ENCODE assay signal across 21 cellular contexts in genomic region chr17:28755486-28755885, GRCh38. TPM values are rescaled to one million over a fixed set of nuclear protein-coding genes. Genes with fewer than 3 reads are reported as not detected.
DNase-seq lines count a peak whose midpoint lies in the region; ATAC-seq, FAIRE-seq and TF ChIP-seq lines count a peak whose summit lies in the region.
"Had no signal": no experiment of that assay in that cellular context is flagged by ENCODE, and none has a peak within 500 bp of the region (broad histone marks: within the 10 kb centered on the region; RNA-seq: fewer than 3 reads in every experiment).

No MANE protein-coding gene starts in this region.

- H2BK120ac ChIP-seq in H1 (replicated peaks; ENCODE audit: low read depth, low read length) = no peak overlapping the region

- H2BK5ac ChIP-seq in H1 (ENCODE audit: low read depth, low read length) = 0 out of 2 replicates have a peak overlapping the region, but pooled peaks have one; percentile 31

- H3K14ac ChIP-seq in H1 (ENCODE audit: insufficient read length) = no peak overlapping the region

- no peaks in the 10 kb centered on the region for H3K9me2 ChIP-seq in Karpas-422 (replicated peaks; ENCODE audit: insufficient read depth, low read length)

- H3K9me3 ChIP-seq in H1 (ENCODE audit: insufficient read depth in 2 of 2, low read depth in 1 of 2, low read length in 1 of 2) = no peaks in the 10 kb centered on the region
- no peaks in the 10 kb centered on the region for H3K9me3 ChIP-seq in osteoblast (ENCODE audit: low read depth, low read length)
- no peaks in the 10 kb centered on the region for H3K9me3 ChIP-seq in Karpas-422 (ENCODE audit: low read length)
- H3K9me3 ChIP-seq in right lobe of liver = no peaks in the 10 kb centered on the region
- H3K9me3 ChIP-seq: SJSA1, suprapubic skin had no signal

- no peak overlapping the region for H2AK5ac ChIP-seq in H1 (ENCODE audit: low read depth, low read length)

- no peak overlapping the region for H3K56ac ChIP-seq in H1 (replicated peaks; ENCODE audit: insufficient read length, low read depth, low read length)

- H4K91ac ChIP-seq in H1 (replicated peaks; ENCODE audit: insufficient read length, low read length) = no peak overlapping the region

- no peak for ATAC-seq in right lobe of liver
- ATAC-seq: T-helper 17 cell had no signal

- H3K4me3 ChIP-seq in H1 (ENCODE audit: extremely low read depth in 1 of 4, insufficient read depth in 2 of 4, low read depth in 3 of 4, low read length in 4 of 4) (no peak overlapping the region), osteoblast (ENCODE audit: insufficient read depth, low read length) (no peak overlapping the region), Karpas-422 (ENCODE audit: low read length) (no peak overlapping the region), right lobe of liver (no peak overlapping the region)
- H3K4me3 ChIP-seq: SJSA1, suprapubic skin had no signal

- H3K79me2 ChIP-seq in H1 (ENCODE audit: control insufficient read depth in 1 of 2, insufficient read depth in 2 of 2, low read length in 2 of 2) (peaks cover 0 to 9% of the 10 kb centered on the region in 2 experiments; a peak in 1 of 4 replicates), osteoblast (ENCODE audit: insufficient read depth, low read length) (peaks cover 6% of the 10 kb centered on the region), Karpas-422 (ENCODE audit: low read length) (peaks cover 4% of the 10 kb centered on the region; the same call in 1 of the 2 replicates)

- H3K4me2 ChIP-seq in H1 (ENCODE audit: insufficient read depth in 1 of 2, low read depth in 2 of 2, low read length in 2 of 2) (no peak overlapping the region), osteoblast (ENCODE audit: insufficient read depth, low read length) (no peak overlapping the region), Karpas-422 (ENCODE audit: low read depth, low read length, poor library complexity, severe bottlenecking) (no peak overlapping the region)

- TF ChIP-seq CTCF in H1 (IDR thresholded peaks at IDR 0.05; ENCODE audit: control extremely low read depth in 1 of 3, insufficient read depth in 1 of 3, low read depth in 1 of 3, low read length in 3 of 3) = no peak
- TF ChIP-seq CTCF in osteoblast (IDR thresholded peaks at IDR 0.05; ENCODE audit: extremely low read depth, low read depth, low read length) = no peak
- TF ChIP-seq CTCF in right lobe of liver (IDR thresholded peaks at IDR 0.05) = no peak

- H3K36me3 ChIP-seq in H1 (ENCODE audit: control insufficient read depth in 2 of 4, insufficient read depth in 4 of 4, low read length in 3 of 4) = peaks cover 19 to 43% (median 27%) of the 10 kb centered on the region in 4 experiments
- H3K36me3 ChIP-seq in osteoblast (ENCODE audit: insufficient read depth, low read length) = peaks cover 56% of the 10 kb centered on the region
- peaks cover 20% of the 10 kb centered on the region; the same call in 1 of the 2 replicates for H3K36me3 ChIP-seq in Karpas-422 (ENCODE audit: insufficient read depth, low read length)
- H3K36me3 ChIP-seq in right lobe of liver = peaks cover 0 to 20% (median 5%) of the 10 kb centered on the region in 4 donors

- no peak overlapping the region for H2BK15ac ChIP-seq in H1 (ENCODE audit: low read length)

- H3K23me2 ChIP-seq in H1 (ENCODE audit: low read depth, low read length) = no peaks in the 10 kb centered on the region

- TF ChIP-seq RAD21 in H1 (IDR thresholded peaks at IDR 0.05 in 1 of 2, conservative IDR thresholded peaks at IDR 0.05 in 1 of 2; ENCODE audit: low read depth in 2 of 2, low read length in 2 of 2) = no peak

- no peak overlapping the region for H3K18ac ChIP-seq in H1 (ENCODE audit: extremely low read depth, low read length)

- no peak overlapping the region for H4K5ac ChIP-seq in H1 (ENCODE audit: insufficient read length, low read depth, low read length)

- H3K27me3 ChIP-seq in H1 (replicated peaks in 1 of 4; ENCODE audit: control insufficient read depth in 3 of 4, extremely low read depth in 1 of 4, insufficient read depth in 3 of 4, low read length in 3 of 4) (no peaks in the 10 kb centered on the region), osteoblast (ENCODE audit: insufficient read depth, low read length) (no peaks in the 10 kb centered on the region), Karpas-422 (ENCODE audit: low read length) (no peaks in the 10 kb centered on the region), right lobe of liver (no peaks in the 10 kb centered on the region)
- H3K27me3 ChIP-seq: SJSA1, suprapubic skin had no signal

- H3K27ac ChIP-seq in H1 (ENCODE audit: low read depth, low read length) (no peak overlapping the region), osteoblast (ENCODE audit: low read depth, low read length) (no peak overlapping the region), Karpas-422 (ENCODE audit: low read length) (no peak overlapping the region), right lobe of liver (no peak overlapping the region)
- H3K27ac ChIP-seq: SJSA1, suprapubic skin had no signal

- peak; percentile 54 for DNase-seq in ACHN
- DNase-seq in HK-2 (ENCODE audit: unreplicated experiment) = peak; percentile 45
- no peak for DNase-seq in H1 (ENCODE audit: low read depth in 1 of 2, low spot score in 2 of 2)
- DNase-seq in osteoblast (ENCODE audit: insufficient read length, low spot score, missing footprints) = peak; percentile 88
- no peak for DNase-seq in GM12891 (ENCODE audit: insufficient read length, low spot score)
- DNase-seq in NCI-H345 (lab: John Stamatoyannopoulos, UW) = no peak
- DNase-seq in Karpas-422 = no peak
- DNase-seq in right lobe of liver = no peak
- DNase-seq: activated CD4-positive, alpha-beta memory T cell treated with anti-CD3 and anti-CD28 coated beads, Interleukin-2, amount 10 ng/mL, durations not matched to agents 7 days and 5 days; CD4-positive, alpha-beta T cell; DMS53; hippocampal formation; NCI-H1436; NCI-H2171 treated with DMSO at 0.1 percent for 48 hours; stimulated activated CD4-positive, alpha-beta T cell treated with anti-CD3 and anti-CD28 coated beads, Interleukin-12 subunit alpha, Interleukin-12 subunit beta, amount 100 ng/mL, for 4 hours; T-helper 17 cell had no signal

- TF ChIP-seq EP300 in H1 (IDR thresholded peaks at IDR 0.05; ENCODE audit: borderline replicate concordance in 1 of 2, low read depth in 2 of 2, low read length in 2 of 2) = no peak

- no peak overlapping the region for H3K4ac ChIP-seq in H1 (replicated peaks; ENCODE audit: insufficient read length, low read depth, low read length)

- WGBS in H1 (ENCODE audit: extremely low coverage in 1 of 2, insufficient coverage in 1 of 2, insufficient read length in 1 of 2, insufficient replicate concordance in 2 of 2, low coverage in 1 of 2, low lambda C conversion rate in 2 of 2, missing lambda C conversion rate in 1 of 2), 2 experiments = 94% methylated on average over 7 of the region's 7 CpGs; no CpG with 5 or more reads in 1 of the 2 experiments
- WGBS in right lobe of liver (ENCODE audit: insufficient coverage, low coverage, low lambda C conversion rate, missing lambda C conversion rate) = 75% methylated on average over 2 of the region's 7 CpGs

- POLR2A ChIA-PET in H1 (lab: Charles Lee; ENCODE audit: partially characterized antibody) = interaction anchor here (1.3 to 9.7 kb wide), 4 partner anchors 12 to 105 kb away, joined by 3 to 134 read pairs (median 4); partner anchors contain the start of genes RPL23A and TRAF4

- peaks cover under 1 to 7% of the 10 kb centered on the region in 2 experiments for H4K20me1 ChIP-seq in H1 (replicated peaks in 1 of 2; ENCODE audit: control insufficient read depth in 1 of 2, insufficient read depth in 2 of 2, low read length in 2 of 2)
- peaks cover 15% of the 10 kb centered on the region for H4K20me1 ChIP-seq in osteoblast (ENCODE audit: insufficient read depth, low read length)
- H4K20me1 ChIP-seq in Karpas-422 (ENCODE audit: insufficient read depth, low read depth, low read length) = no peaks in the 10 kb centered on the region

- no peak overlapping the region for H4K8ac ChIP-seq in H1 (ENCODE audit: extremely low read depth, insufficient read depth, low read length)

- H2BK20ac ChIP-seq in H1 (ENCODE audit: low read length) = no peak overlapping the region

- no peaks in the 10 kb centered on the region; the same call in 1 of the 2 replicates for H3K79me1 ChIP-seq in H1 (ENCODE audit: low read depth, low read length)

- H3K4me1 ChIP-seq in H1 (replicated peaks in 1 of 4; ENCODE audit: control insufficient read depth in 3 of 4, insufficient read depth in 4 of 4, low read length in 3 of 4) (peaks cover under 1 to 7% (median 2%) of the 10 kb centered on the region in 4 experiments; a peak in 6 of 7 replicates), osteoblast (ENCODE audit: insufficient read depth, low read length) (peaks cover 3% of the 10 kb centered on the region), Karpas-422 (ENCODE audit: low read length) (peaks cover 16% of the 10 kb centered on the region), right lobe of liver (no peaks in the 10 kb centered on the region)

- intact Hi-C loops in right lobe of liver (cut with DNase I) = loop anchor here (10.0 kb wide), 1 partner anchor 159 kb away; no protein-coding TSS in a partner anchor

- TF ChIP-seq POLR2A in H1 (IDR thresholded peaks at IDR 0.05; ENCODE audit: control extremely low read depth in 1 of 2, low read depth in 2 of 2, low read length in 2 of 2) (no peak), GM12891 (IDR thresholded peaks at IDR 0.05; ENCODE audit: low read depth, low read length) (no peak), right lobe of liver (IDR thresholded peaks at IDR 0.05) (no peak)

- no peak overlapping the region for H3K9ac ChIP-seq in H1 (replicated peaks in 1 of 4; ENCODE audit: extremely low read depth in 1 of 4, low read depth in 3 of 4, low read length in 3 of 4)
- H3K9ac ChIP-seq in Karpas-422 (ENCODE audit: low read length) = no peak overlapping the region

- H2AFZ ChIP-seq in H1 (ENCODE audit: low read length) (no peak overlapping the region), osteoblast (ENCODE audit: low read length) (no peak overlapping the region), Karpas-422 (ENCODE audit: low read length) (no peak overlapping the region)

- in situ Hi-C loops in ACHN (cut with HindIII; ENCODE audit: low pct_ligation_motif_present, low pct_unique_long_range_greater_than_20kb, low sequenced_read_pairs) = no loop called here

- FAIRE-seq in H1 (lab: Jason Lieb, UNC) (no peak), GM12891 (lab: Jason Lieb, UNC) (no peak)
- FAIRE-seq: bronchial epithelial cell, endothelial cell of umbilical vein had no signal

- H2BK12ac ChIP-seq in H1 (ENCODE audit: low read depth, low read length) = no peak overlapping the region

- CTCF ChIA-PET in H1 (lab: Charles Lee; ENCODE audit: partially characterized antibody) = interaction anchor here (0.7 to 11.7 kb wide), 6 partner anchors 7 to 123 kb away, joined by 3 to 316 read pairs (median 6); partner anchors contain the start of genes NEK8, RPL23A and TLCD1

- no peak overlapping the region for H3K23ac ChIP-seq in H1 (ENCODE audit: insufficient read length)

RNA-seq across cellular contexts. Expression of gene TRAF4, which starts 11.7 kb away (rescaled TPM):
- 167 TPM in 2 replicates for total RNA-seq in H1 (2021; fragmentation: NEBNext Ultra II Directional; extraction: Animal tissue kit (Norgen Biotek cat#: 25700))
- polyA plus RNA-seq in H1 (2011; rRNA removed) = 170 and 282 TPM in 2 replicates
- polyA plus RNA-seq in H1 (2011; cell fraction: cytosol; rRNA removed) = 199 TPM
- 535 TPM for polyA plus RNA-seq in H1 (2011; cell fraction: nucleus; rRNA removed)
- 73.4 to 130 TPM (median 126 TPM) in 4 replicates for polyA plus RNA-seq in H1 (2012, experiment 1 of 2)
- polyA plus RNA-seq in H1 (2012, experiment 2 of 2) = 133 TPM
- 141 TPM for polyA plus RNA-seq in H1 (2013, experiment 1 of 2)
- polyA plus RNA-seq in H1 (2013, experiment 2 of 2) = 132 TPM
- 127 and 172 TPM in 2 replicates for polyA minus RNA-seq in H1 (2011; rRNA and poly(A)+ RNA removed)
- polyA minus RNA-seq in H1 (2011; cell fraction: cytosol; rRNA and poly(A)+ RNA removed) = 127 TPM
- polyA minus RNA-seq in H1 (2011; cell fraction: nucleus; rRNA and poly(A)+ RNA removed) = 288 TPM
- total RNA-seq in osteoblast = 36.8 and 47.0 TPM in 2 replicates
- 99.4 TPM for polyA plus RNA-seq in GM12891 (2012; ENCODE audit: low read depth, missing spikeins)
- total RNA-seq in Karpas-422 (2014; rRNA removed; shearing (Covaris generic); ENCODE audit: low replicate concordance) = 40.1 and 40.7 TPM in 2 replicates
- total RNA-seq in right lobe of liver = 10 to 100 TPM; 26.4 to 55.2 (median 42.3) TPM

RNA-seq across cellular contexts. Expression of gene NEK8, which starts 26.9 kb away (rescaled TPM):
- total RNA-seq in H1 (2021; fragmentation: NEBNext Ultra II Directional; extraction: Animal tissue kit (Norgen Biotek cat#: 25700)) = 14.9 and 16.8 TPM in 2 replicates
- polyA plus RNA-seq in H1 (2011; rRNA removed) = 23.3 and 23.4 TPM in 2 replicates
- 30.0 TPM for polyA plus RNA-seq in H1 (2011; cell fraction: cytosol; rRNA removed)
- polyA plus RNA-seq in H1 (2011; cell fraction: nucleus; rRNA removed) = 57.5 TPM
- polyA plus RNA-seq in H1 (2012, experiment 1 of 2) = 19.9 to 22.9 TPM (median 20.6 TPM) in 4 replicates
- 12.2 TPM for polyA plus RNA-seq in H1 (2012, experiment 2 of 2)
- 12.7 TPM for polyA plus RNA-seq in H1 (2013, experiment 1 of 2)
- polyA plus RNA-seq in H1 (2013, experiment 2 of 2) = 10.6 TPM
- 57.7 and 64.5 TPM in 2 replicates for polyA minus RNA-seq in H1 (2011; rRNA and poly(A)+ RNA removed)
- polyA minus RNA-seq in H1 (2011; cell fraction: cytosol; rRNA and poly(A)+ RNA removed) = 11.2 TPM
- polyA minus RNA-seq in H1 (2011; cell fraction: nucleus; rRNA and poly(A)+ RNA removed) = 46.1 TPM
- total RNA-seq in osteoblast (6.2 and 7.2 TPM in 2 replicates), right lobe of liver (1 to 10 TPM; 1.6 to 5.4 (median 3.2) TPM)
- 7.2 TPM for polyA plus RNA-seq in GM12891 (2012; ENCODE audit: low read depth, missing spikeins)
- total RNA-seq in Karpas-422 (2014; rRNA removed; shearing (Covaris generic); ENCODE audit: low replicate concordance) = 9.4 and 13.8 TPM in 2 replicates

RNA-seq across cellular contexts. Expression of gene TLCD1, which starts 29.5 kb away (rescaled TPM):
- 40.7 and 45.3 TPM in 2 replicates for total RNA-seq in H1 (2021; fragmentation: NEBNext Ultra II Directional; extraction: Animal tissue kit (Norgen Biotek cat#: 25700))
- polyA plus RNA-seq in H1 (2011; rRNA removed) = 101 and 128 TPM in 2 replicates
- 68.5 TPM for polyA plus RNA-seq in H1 (2011; cell fraction: cytosol; rRNA removed)
- 49.5 TPM for polyA plus RNA-seq in H1 (2011; cell fraction: nucleus; rRNA removed)
- polyA plus RNA-seq in H1 (2012, experiment 1 of 2) = 52.1 to 60.3 TPM (median 56.3 TPM) in 4 replicates
- polyA plus RNA-seq in H1 (2012, experiment 2 of 2) = 75.5 TPM
- polyA plus RNA-seq in H1 (2013, experiment 1 of 2) = 78.2 TPM
- 86.3 TPM for polyA plus RNA-seq in H1 (2013, experiment 2 of 2)
- polyA minus RNA-seq in H1 (2011; rRNA and poly(A)+ RNA removed) = 56.0 and 64.2 TPM in 2 replicates
- polyA minus RNA-seq in H1 (2011; cell fraction: cytosol; rRNA and poly(A)+ RNA removed) = 19.7 TPM
- polyA minus RNA-seq in H1 (2011; cell fraction: nucleus; rRNA and poly(A)+ RNA removed) = 40.5 TPM
- total RNA-seq in osteoblast (3.2 and 4.0 TPM in 2 replicates), right lobe of liver (10 to 100 TPM in 1 of 6 experiments, 1 to 10 TPM in 5; 2.9 to 11.0 (median 7.0) TPM)
- polyA plus RNA-seq in GM12891 (2012; ENCODE audit: low read depth, missing spikeins) = 10.3 TPM
- 2.1 and 3.8 TPM in 2 replicates for total RNA-seq in Karpas-422 (2014; rRNA removed; shearing (Covaris generic); ENCODE audit: low replicate concordance)
- polyA plus RNA-seq: neural cell had no signal

RNA-seq across cellular contexts. Expression of gene RPL23A, which starts 35.7 kb away (rescaled TPM):
- 2,145 and 2,163 TPM in 2 replicates for total RNA-seq in H1 (2021; fragmentation: NEBNext Ultra II Directional; extraction: Animal tissue kit (Norgen Biotek cat#: 25700))
- polyA plus RNA-seq in H1 (2011; rRNA removed) = 884 and 1,227 TPM in 2 replicates
- polyA plus RNA-seq in H1 (2011; cell fraction: cytosol; rRNA removed) = 1,258 TPM
- 306 TPM for polyA plus RNA-seq in H1 (2011; cell fraction: nucleus; rRNA removed)
- 2,135 to 2,354 TPM (median 2,206 TPM) in 4 replicates for polyA plus RNA-seq in H1 (2012, experiment 1 of 2)
- polyA plus RNA-seq in H1 (2012, experiment 2 of 2) = 1,447 TPM
- 3,898 TPM for polyA plus RNA-seq in H1 (2013, experiment 1 of 2)
- polyA plus RNA-seq in H1 (2013, experiment 2 of 2) = 3,934 TPM
- 698 and 961 TPM in 2 replicates for polyA minus RNA-seq in H1 (2011; rRNA and poly(A)+ RNA removed)
- 469 TPM for polyA minus RNA-seq in H1 (2011; cell fraction: cytosol; rRNA and poly(A)+ RNA removed)
- 493 TPM for polyA minus RNA-seq in H1 (2011; cell fraction: nucleus; rRNA and poly(A)+ RNA removed)
- total RNA-seq in osteoblast (428 and 494 TPM in 2 replicates), right lobe of liver (100 to 1,000 TPM; 212 to 464 (median 362) TPM)
- polyA plus RNA-seq in GM12891 (2012; ENCODE audit: low read depth, missing spikeins) = 3,809 TPM
- 1,170 and 1,763 TPM in 2 replicates for total RNA-seq in Karpas-422 (2014; rRNA removed; shearing (Covaris generic); ENCODE audit: low replicate concordance)

RNA-seq across cellular contexts. Expression of gene RAB34, which starts 37.8 kb away (rescaled TPM):
- total RNA-seq in H1 (2021; fragmentation: NEBNext Ultra II Directional; extraction: Animal tissue kit (Norgen Biotek cat#: 25700)) = 236 and 237 TPM in 2 replicates
- polyA plus RNA-seq in H1 (2011; rRNA removed) = 305 and 317 TPM in 2 replicates
- 271 TPM for polyA plus RNA-seq in H1 (2011; cell fraction: cytosol; rRNA removed)
- polyA plus RNA-seq in H1 (2011; cell fraction: nucleus; rRNA removed) = 400 TPM
- 251 to 292 TPM (median 264 TPM) in 4 replicates for polyA plus RNA-seq in H1 (2012, experiment 1 of 2)
- polyA plus RNA-seq in H1 (2012, experiment 2 of 2) = 494 TPM
- polyA plus RNA-seq in H1 (2013, experiment 1 of 2) = 193 TPM
- 187 TPM for polyA plus RNA-seq in H1 (2013, experiment 2 of 2)
- polyA minus RNA-seq in H1 (2011; rRNA and poly(A)+ RNA removed) = 277 and 302 TPM in 2 replicates
- 114 TPM for polyA minus RNA-seq in H1 (2011; cell fraction: cytosol; rRNA and poly(A)+ RNA removed)
- 81.9 TPM for polyA minus RNA-seq in H1 (2011; cell fraction: nucleus; rRNA and poly(A)+ RNA removed)
- total RNA-seq in osteoblast = 176 and 186 TPM in 2 replicates
- 5.3 TPM for polyA plus RNA-seq in GM12891 (2012; ENCODE audit: low read depth, missing spikeins)
- not detected in 2 replicates for total RNA-seq in Karpas-422 (2014; rRNA removed; shearing (Covaris generic); ENCODE audit: low replicate concordance)
- 10 to 100 TPM in 1 of 6 experiments, 1 to 10 TPM in 5; 2.5 to 12.5 (median 4.7) TPM for total RNA-seq in right lobe of liver

Comparison
In these comparisons a context has a peak if more than half of its experiments do, and no peak if none do; other contexts are left out.
1. DNase-seq: peak in ACHN (single experiment), HK-2 (single experiment) and osteoblast (single experiment); none in H1 (0 of 2), GM12891 (single experiment), NCI-H345 (single experiment), Karpas-422 (single experiment) and right lobe of liver (0 of 3).